In the genomic region with DNA sequence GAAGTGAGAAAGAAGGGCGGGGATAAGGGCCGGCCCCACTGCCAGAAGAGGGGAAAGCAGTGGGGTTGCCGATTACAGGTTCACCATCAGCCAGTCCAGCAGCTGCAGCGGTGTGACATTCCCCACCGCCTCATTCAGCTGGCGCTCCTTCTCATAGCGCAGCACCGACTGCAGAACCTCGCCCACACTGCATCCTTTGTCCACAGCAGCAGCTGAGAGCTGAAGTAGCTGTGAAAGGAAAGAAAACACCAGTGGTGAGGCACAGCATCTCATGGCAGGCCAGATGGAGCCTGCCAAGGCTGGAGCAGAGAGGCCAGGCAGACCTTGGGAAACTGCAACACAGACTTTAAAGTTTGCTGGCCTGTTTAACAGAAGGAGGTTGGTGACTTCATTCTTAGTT, we compare ENCODE assay signal across 20 cellular contexts. TPM values are rescaled to one million over a fixed set of nuclear protein-coding genes. Genes with fewer than 3 reads are reported as not detected.
DNase-seq lines count a peak whose midpoint lies in the region; ATAC-seq and TF ChIP-seq lines count a peak whose summit lies in the region.
"Had no signal": no experiment of that assay in that cellular context is flagged by ENCODE, and none has a peak within 500 bp of the region (broad histone marks: within the 10 kb centered on the region; RNA-seq: fewer than 3 reads in every experiment).

No MANE protein-coding gene starts in this region.

- no peak for ATAC-seq in HG03159 (IDR thresholded peaks at IDR 0.05; ENCODE audit: unreplicated experiment)
- no peak for ATAC-seq in HG02759 (IDR thresholded peaks at IDR 0.05; ENCODE audit: unreplicated experiment)

- no peaks in the 10 kb centered on the region for H3K36me3 ChIP-seq in ovary

- intact Hi-C loops in ovary (cut with DNase I), result no loop called here

- no peak overlapping the region for H3K27ac ChIP-seq in ovary

- H3K4me3 ChIP-seq in ovary, result no peak overlapping the region

- H3K9me3 ChIP-seq in ovary, result no peaks in the 10 kb centered on the region

- no peak for TF ChIP-seq POLR2A in ovary (IDR thresholded peaks at IDR 0.05)

- WGBS in ovary, 3 donors, result 84 to 89% (median 87%) methylated on average over 9 of the region's 9 CpGs

- H3K27me3 ChIP-seq in ovary, result no peaks in the 10 kb centered on the region

- TF ChIP-seq EP300 in ovary (IDR thresholded peaks at IDR 0.05), result no peak

- H3K4me1 ChIP-seq in ovary (ENCODE audit: insufficient read depth), result no peaks in the 10 kb centered on the region

- peak; percentile 5 for DNase-seq in NCI-H748 (lab: John Stamatoyannopoulos, UW; ENCODE audit: unreplicated experiment)
- no peak for DNase-seq in NCI-H748 treated with DMSO at 0.1 percent for 48 hours (lab: John Stamatoyannopoulos, UW)
- peak; percentile 17 to 37 for DNase-seq in hippocampal formation (lab: John Stamatoyannopoulos, UW)
- peak in 32 of 56 donors; percentile 0 to 60 (median 18) for DNase-seq in nucleus accumbens (lab: John Stamatoyannopoulos, UW)
- no peak for DNase-seq in DMS153 (lab: John Stamatoyannopoulos, UW)
- no peak for DNase-seq in ovary
- DNase-seq: 8988T; CD4-positive, CD25-positive, alpha-beta regulatory T cell; COR-L47; GDM1; H9; MM.1S; NCI-H1092; NCI-H146; NCI-H2029 treated with DMSO at 0.1 percent for 48 hours; NCI-H82; RPMI8226; SHP77 treated with DMSO at 0.1 percent for 48 hours had no signal

- no peak for TF ChIP-seq CTCF in ovary (IDR thresholded peaks at IDR 0.05)

RNA-seq across cellular contexts. Expression of a gene that starts 33.2 kb away (rescaled TPM):
- 1 to 10 TPM; 1.4 to 2.7 (median 1.6) TPM for total RNA-seq in ovary
- polyA plus RNA-seq in ovary, result 1 to 10 TPM in 1 of 2 donors, under 1 TPM in 1; 0.24 to 1.4 TPM

RNA-seq across cellular contexts. Expression of a gene that starts 33.2 kb away (rescaled TPM):
- total RNA-seq in ovary, result 10 to 100 TPM; 14.4 to 67.7 (median 55.0) TPM
- polyA plus RNA-seq in ovary, result 10 to 100 TPM; 32.1 to 65.6 TPM

RNA-seq across cellular contexts. Expression of a gene that starts 53.7 kb away (rescaled TPM):
- 10 to 100 TPM; 23.7 to 51.8 (median 39.8) TPM for total RNA-seq in ovary
- polyA plus RNA-seq in ovary, result 10 to 100 TPM; 41.2 to 53.9 TPM

Comparison
In these comparisons a context has a peak if more than half of its experiments do, and no peak if none do; other contexts are left out.
1. DNase-seq: peak in NCI-H748 (single experiment), hippocampal formation (2 of 2) and nucleus accumbens (32 of 56); none in NCI-H748 treated with DMSO at 0.1 percent for 48 hours (single experiment), DMS153 (single experiment) and ovary (0 of 5).